ENCODE assay signal across 25 cellular contexts in genomic region chr11:21948876-21949275, GRCh38.
"Had no signal": no experiment of that assay in that cellular context is flagged by ENCODE, and none has a peak within 500 bp of the region (broad histone marks: within the 10 kb centered on the region; RNA-seq: fewer than 3 reads in every experiment).

No MANE protein-coding gene starts in this region.

- H3K4me3 ChIP-seq: coronary artery, gastrocnemius medialis, left lung, mucosa of descending colon, right lobe of liver, suprapubic skin, transverse colon, upper lobe of right lung, uterus had no signal

- H3K4me3 Mint-ChIP-seq: effector memory CD8-positive, alpha-beta T cell; mesothelial cell of epicardium; naive B cell; natural killer cell treated with Interleukin-12 subunit alpha and Interleukin-12 subunit beta and Interleukin-15 and Interleukin-18, amount 100 ng/mL, for 72 hours; neural crest cell; stimulated activated naive CD8-positive, alpha-beta T cell treated with anti-CD3 and anti-CD28 coated beads, Interleukin-15, amount 100 ng/mL, for 72 hours had no signal

- H3K36me3 Mint-ChIP-seq: mesothelial cell of epicardium; naive B cell; natural killer cell treated with Interleukin-12 subunit alpha and Interleukin-12 subunit beta and Interleukin-15 and Interleukin-18, amount 100 ng/mL, for 72 hours had no signal

- H3K27me3 Mint-ChIP-seq: effector memory CD8-positive, alpha-beta T cell; naive B cell; natural killer cell treated with Interleukin-12 subunit alpha and Interleukin-12 subunit beta and Interleukin-15 and Interleukin-18, amount 100 ng/mL, for 72 hours; progenitor cell of endocrine pancreas; stimulated activated naive CD8-positive, alpha-beta T cell treated with anti-CD3 and anti-CD28 coated beads, Interleukin-15, amount 100 ng/mL, for 72 hours had no signal

- DNase-seq: effector memory CD8-positive, alpha-beta T cell; foreskin fibroblast; gastrocnemius medialis; head of caudate nucleus; kidney; left lung; mesenchymal stem cell; mucosa of descending colon; naive B cell; right lobe of liver; small intestine; stimulated activated CD4-positive, alpha-beta T cell treated with anti-CD3 and anti-CD28 coated beads, Interleukin-15, amount 100 ng/mL, for 24 hours; stimulated activated CD4-positive, alpha-beta T cell treated with anti-CD3 and anti-CD28 coated beads, Interleukin-2, amount 100 ng/mL, for 48 hours; stimulated activated CD8-positive, alpha-beta memory T cell treated with anti-CD3 and anti-CD28 coated beads, Interleukin-4, amount 100 ng/mL, for 48 hours; stimulated activated naive CD4-positive, alpha-beta T cell; stimulated activated naive CD8-positive, alpha-beta T cell treated with anti-CD3 and anti-CD28 coated beads, Interleukin-15, amount 100 ng/mL, for 72 hours; transverse colon; upper lobe of right lung; uterus had no signal

- ATAC-seq: effector memory CD8-positive, alpha-beta T cell; gastrocnemius medialis; left lung; mucosa of descending colon; natural killer cell treated with Interleukin-12 subunit alpha and Interleukin-12 subunit beta and Interleukin-15 and Interleukin-18, amount 100 ng/mL, for 72 hours; stimulated activated naive CD8-positive, alpha-beta T cell treated with anti-CD3 and anti-CD28 coated beads, Interleukin-15, amount 100 ng/mL, for 72 hours; upper lobe of right lung had no signal

- H3K27ac Mint-ChIP-seq: effector memory CD8-positive, alpha-beta T cell; mesothelial cell of epicardium; natural killer cell treated with Interleukin-12 subunit alpha and Interleukin-12 subunit beta and Interleukin-15 and Interleukin-18, amount 100 ng/mL, for 72 hours; progenitor cell of endocrine pancreas; stimulated activated naive CD8-positive, alpha-beta T cell treated with anti-CD3 and anti-CD28 coated beads, Interleukin-15, amount 100 ng/mL, for 72 hours had no signal

- H3K4me1 Mint-ChIP-seq: mesothelial cell of epicardium; naive B cell; neural crest cell; stimulated activated naive CD8-positive, alpha-beta T cell treated with anti-CD3 and anti-CD28 coated beads, Interleukin-15, amount 100 ng/mL, for 72 hours had no signal
